ENCODE assay signal across 8 cellular contexts in genomic region chr2:119218478-119219064, GRCh38. TPM values are rescaled to one million over a fixed set of nuclear protein-coding genes. Genes with fewer than 3 reads are reported as not detected.
DNase-seq lines count a peak whose midpoint lies in the region; ATAC-seq and TF ChIP-seq lines count a peak whose summit lies in the region.

No MANE protein-coding gene starts in this region.

- peaks cover 18% of the 10 kb centered on the region for H3K27me3 Mint-ChIP-seq in neural progenitor cell (ENCODE audit: insufficient read depth, low read depth)

- H3K4me3 ChIP-seq in GM12864 (ENCODE audit: low read depth, low read length) (no peak overlapping the region), mammary epithelial cell (replicated peaks in 1 of 3; ENCODE audit: insufficient read depth in 1 of 3, low read depth in 2 of 3, low read length in 3 of 3) (no peak overlapping the region), neural progenitor cell (no peak overlapping the region), ascending aorta (no peak overlapping the region)

- no peaks in the 10 kb centered on the region for H3K27me3 ChIP-seq in mammary epithelial cell (ENCODE audit: insufficient read depth, low read length)
- H3K27me3 ChIP-seq in neural progenitor cell: peaks cover 25% of the 10 kb centered on the region
- H3K27me3 ChIP-seq in ascending aorta: no peaks in the 10 kb centered on the region

- H3K36me3 Mint-ChIP-seq in neural progenitor cell: no peaks in the 10 kb centered on the region

- in situ Hi-C loops in mammary epithelial cell (cut with MboI; ENCODE audit: low sequenced_read_pairs in 2 of 2): no loop called here
- in situ Hi-C loops in ACHN (cut with HindIII; ENCODE audit: low pct_ligation_motif_present, low pct_unique_long_range_greater_than_20kb, low sequenced_read_pairs): no loop called here

- intact Hi-C loops in mammary epithelial cell (cut with micrococcal nuclease) (loop anchor here (1.0 to 2.0 kb wide), 4 partner anchors 47 to 442 kb away; no protein-coding TSS in a partner anchor), ascending aorta (cut with DNase I) (no loop called here)

- H3K27ac Mint-ChIP-seq in neural progenitor cell: no peak overlapping the region

- H2AFZ ChIP-seq in mammary epithelial cell (ENCODE audit: low read depth, low read length) (peak overlapping the region; percentile 59), neural progenitor cell (replicated peaks) (no peak overlapping the region)

- H3K36me3 ChIP-seq in mammary epithelial cell (ENCODE audit: insufficient read depth, low read length) (no peaks in the 10 kb centered on the region), neural progenitor cell (no peaks in the 10 kb centered on the region), ascending aorta (no peaks in the 10 kb centered on the region)

- peaks cover 13% of the 10 kb centered on the region for H3F3A ChIP-seq in neural progenitor cell (ENCODE audit: low read depth)

- no peaks in the 10 kb centered on the region for H3K9me3 Mint-ChIP-seq in neural progenitor cell

- dilution Hi-C loops in mammary epithelial cell (cut with HindIII; ENCODE audit: low sequenced_read_pairs): no loop called here

- DNase-seq in GM12864 (ENCODE audit: low read depth) (no peak), NCI-H2081 treated with DMSO at 0.1 percent for 48 hours (lab: John Stamatoyannopoulos, UW) (peak; percentile 44), mammary epithelial cell (peak; percentile 54), neural progenitor cell (ENCODE audit: low spot score) (peak; percentile 58), ascending aorta (ENCODE audit: low spot score in 2 of 2) (no peak), ACHN (no peak)

- WGBS in mammary epithelial cell (ENCODE audit: low coverage, missing lambda C conversion rate): 83% methylated on average over 6 of the region's 6 CpGs

- H3K9ac ChIP-seq in mammary epithelial cell (ENCODE audit: insufficient read depth, low read length) (no peak overlapping the region), neural progenitor cell (no peak overlapping the region)

- TF ChIP-seq CTCF in GM12864 (IDR thresholded peaks at IDR 0.05; ENCODE audit: low read depth, low read length, missing control alignments): peak; percentile 45
- peak in 1 of 2 donors; percentile 34 for TF ChIP-seq CTCF in mammary epithelial cell (conservative IDR thresholded peaks at IDR 0.05 in 1 of 2, IDR thresholded peaks at IDR 0.05 in 1 of 2; ENCODE audit: extremely low read depth in 1 of 2, insufficient read depth in 1 of 2, low read depth in 1 of 2, low read length in 2 of 2)
- TF ChIP-seq CTCF in neural progenitor cell (IDR thresholded peaks at IDR 0.05): peak; percentile 46
- TF ChIP-seq CTCF in ascending aorta (IDR thresholded peaks at IDR 0.05): no peak

- no peaks in the 10 kb centered on the region for H4K20me1 ChIP-seq in mammary epithelial cell (ENCODE audit: insufficient read depth, low read length)
- H4K20me1 ChIP-seq in neural progenitor cell (ENCODE audit: low read depth): no peaks in the 10 kb centered on the region

- H3K4me3 Mint-ChIP-seq in neural progenitor cell: no peak overlapping the region

- peaks cover 21% of the 10 kb centered on the region for H3K4me1 ChIP-seq in mammary epithelial cell (ENCODE audit: insufficient read depth, low read length)
- peaks cover 14% of the 10 kb centered on the region for H3K4me1 ChIP-seq in neural progenitor cell
- H3K4me1 ChIP-seq in ascending aorta: peaks cover 0 to 8% of the 10 kb centered on the region in 2 donors

- BruUV-seq in mammary epithelial cell (replicated peaks; lab: Mats Ljungman, UMichigan): no TSS peak

- ATAC-seq in GM21447 (IDR thresholded peaks at IDR 0.05; ENCODE audit: unreplicated experiment) (no peak), HG03280 (IDR thresholded peaks at IDR 0.05; ENCODE audit: unreplicated experiment) (no peak)

- peaks cover 3% of the 10 kb centered on the region for H3K4me1 Mint-ChIP-seq in neural progenitor cell

- H3K79me2 ChIP-seq in mammary epithelial cell (ENCODE audit: insufficient read depth, low read length): no peaks in the 10 kb centered on the region
- H3K79me2 ChIP-seq in neural progenitor cell (ENCODE audit: low read depth): no peaks in the 10 kb centered on the region

- no peaks in the 10 kb centered on the region for H3K9me3 ChIP-seq in mammary epithelial cell (replicated peaks; ENCODE audit: insufficient read depth, low read length)
- no peaks in the 10 kb centered on the region for H3K9me3 ChIP-seq in neural progenitor cell (ENCODE audit: low read depth)
- no peaks in the 10 kb centered on the region for H3K9me3 ChIP-seq in ascending aorta

- CTCF ChIA-PET in mammary epithelial cell (lab: Charles Lee; ENCODE audit: low non-redundant PET): no interaction called here

- H3K4me2 ChIP-seq in mammary epithelial cell (ENCODE audit: insufficient read depth, low read depth, low read length): no peak overlapping the region
- H3K4me2 ChIP-seq in neural progenitor cell: peak overlapping the region; percentile 24

- no peak overlapping the region for H3K27ac ChIP-seq in mammary epithelial cell (ENCODE audit: insufficient read depth, low read depth, low read length)
- H3K27ac ChIP-seq in neural progenitor cell: no peak overlapping the region
- no peak overlapping the region for H3K27ac ChIP-seq in ascending aorta

RNA-seq across cellular contexts. Expression of gene STEAP3, which starts 5.1 kb away (rescaled TPM):
- total RNA-seq in mammary epithelial cell (10 to 100 TPM; 28.8 to 35.2 TPM), neural progenitor cell (ENCODE audit: low replicate concordance) (0.30 and 1.2 TPM in 2 replicates), ascending aorta (34.5 TPM)
- polyA plus RNA-seq in mammary epithelial cell: 42.2 TPM
- polyA minus RNA-seq in mammary epithelial cell: 39.5 TPM

Comparison
In these comparisons a context has a peak if more than half of its experiments do, and no peak if none do; other contexts are left out.
1. DNase-seq: peak in NCI-H2081 treated with DMSO at 0.1 percent for 48 hours (single experiment), mammary epithelial cell (single experiment) and neural progenitor cell (single experiment); none in GM12864 (single experiment), ascending aorta (0 of 2) and ACHN (single experiment).
2. CTCF ChIP-seq: peak in GM12864 (single experiment) and neural progenitor cell (single experiment); none in ascending aorta (0 of 3).
3. RNA of gene STEAP3, which starts 5.1 kb away (total RNA-seq): 28.8 to 35.2 TPM in mammary epithelial cell and 34.5 TPM in ascending aorta (single experiment); 0.30 to 1.2 TPM in neural progenitor cell; every median in the first group is over 10 times any median in the second.